13 cellular contexts compared by ENCODE assay signal in the genomic region with DNA sequence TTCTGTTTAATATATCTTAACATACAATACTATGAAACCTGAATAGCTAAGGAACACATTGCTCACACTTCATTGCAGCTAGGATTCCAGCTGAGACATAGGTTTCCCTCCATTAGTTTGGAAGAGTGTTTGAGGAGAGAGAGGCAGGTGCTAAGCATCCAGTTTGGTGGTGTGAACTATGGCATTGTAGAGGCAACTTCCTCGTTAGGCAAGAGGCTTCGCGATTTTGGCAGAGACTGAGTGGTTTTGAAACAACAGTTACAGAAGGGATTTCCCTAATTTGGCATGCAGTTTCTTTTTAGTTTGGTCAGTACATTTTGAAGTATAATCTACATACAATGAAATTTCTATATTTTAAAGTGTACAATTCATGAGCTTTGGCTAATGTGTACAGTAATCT.
A peak's percentile ranks its signal among the peaks of the same experiment; 100 is the strongest.
DNase-seq lines count a peak whose midpoint lies in the region; ATAC-seq and TF ChIP-seq lines count a peak whose summit lies in the region.
"Had no signal": no experiment of that assay in that cellular context is flagged by ENCODE, and none has a peak within 500 bp of the region (broad histone marks: within the 10 kb centered on the region; RNA-seq: fewer than 3 reads in every experiment).

No MANE protein-coding gene starts in this region.

- no peak overlapping the region for H3K27ac Mint-ChIP-seq in endothelial cell (ENCODE audit: unreplicated experiment)
- H3K27ac Mint-ChIP-seq: mesothelial cell of epicardium had no signal

- H3K36me3 Mint-ChIP-seq in endothelial cell (ENCODE audit: low read depth, unreplicated experiment), result no peaks in the 10 kb centered on the region
- H3K36me3 Mint-ChIP-seq: mesothelial cell of epicardium had no signal

- H3K4me3 ChIP-seq in epithelial cell of esophagus (ENCODE audit: low read length), result no peak overlapping the region

- no peaks in the 10 kb centered on the region for H3K9me3 Mint-ChIP-seq in endothelial cell (ENCODE audit: unreplicated experiment)
- H3K9me3 Mint-ChIP-seq: mesothelial cell of epicardium had no signal

- no peaks in the 10 kb centered on the region for H3K4me1 Mint-ChIP-seq in endothelial cell (ENCODE audit: unreplicated experiment)
- H3K4me1 Mint-ChIP-seq: mesothelial cell of epicardium had no signal

- H3K4me3 Mint-ChIP-seq in endothelial cell (ENCODE audit: unreplicated experiment), result no peak overlapping the region
- H3K4me3 Mint-ChIP-seq: mesothelial cell of epicardium had no signal

- H3K27me3 Mint-ChIP-seq in endothelial cell (ENCODE audit: unreplicated experiment), result no peaks in the 10 kb centered on the region

- ATAC-seq in GM18868 (IDR thresholded peaks at IDR 0.05; ENCODE audit: unreplicated experiment) (peak; percentile 95), GM21423 (IDR thresholded peaks at IDR 0.05; ENCODE audit: unreplicated experiment) (peak; percentile 85), HG03135 (IDR thresholded peaks at IDR 0.05; ENCODE audit: unreplicated experiment) (peak; percentile 76), HG03025 (IDR thresholded peaks at IDR 0.05; ENCODE audit: low FRiP score, unreplicated experiment) (no peak)

- TF ChIP-seq CTCF in epithelial cell of esophagus (IDR thresholded peaks at IDR 0.05; ENCODE audit: insufficient read depth, low read depth, low read length, missing control alignments) (no peak), endothelial cell (IDR thresholded peaks at IDR 0.05; ENCODE audit: unreplicated experiment) (no peak)

- peak; percentile 11 for DNase-seq in epithelial cell of esophagus (ENCODE audit: low read depth)
- no peak for DNase-seq in DMS79 treated with DMSO at 0.1 percent for 48 hours (lab: John Stamatoyannopoulos, UW)
- DNase-seq in NOMO-1 treated with DMSO at 0.1 percent for 48 hours (lab: John Stamatoyannopoulos, UW; ENCODE audit: unreplicated experiment), result no peak
- DNase-seq in endothelial cell (ENCODE audit: low spot score), result no peak
- DNase-seq: foreskin fibroblast; NCI-H187; Right ventricle myocardium superior; stimulated activated CD8-positive, alpha-beta memory T cell treated with anti-CD3 and anti-CD28 coated beads, Interleukin-4, amount 100 ng/mL, for 48 hours had no signal
